Comparison of ENCODE assay signal across 17 cellular contexts in genomic region chr6:95230071-95230740, GRCh38.
"Had no signal": no experiment of that assay in that cellular context is flagged by ENCODE, and none has a peak within 500 bp of the region (broad histone marks: within the 10 kb centered on the region; RNA-seq: fewer than 3 reads in every experiment).

No MANE protein-coding gene starts in this region.

- H3K36me3 Mint-ChIP-seq: activated CD4-positive, alpha-beta memory T cell treated with anti-CD3 and anti-CD28 coated beads for 36 hours; activated naive CD4-positive, alpha-beta T cell treated with anti-CD3 and anti-CD28 coated beads, Interleukin-2, amount 10 ng/mL, durations not matched to agents 7 days and 5 days had no signal

- H3K27me3 ChIP-seq: ascending aorta, suprapubic skin had no signal

- DNase-seq: activated CD4-positive, alpha-beta memory T cell treated with anti-CD3 and anti-CD28 coated beads for 36 hours; activated CD4-positive, alpha-beta T cell treated with anti-CD3 and anti-CD28 coated beads for 36 hours; activated naive CD4-positive, alpha-beta T cell treated with anti-CD3 and anti-CD28 coated beads, Interleukin-2, amount 10 ng/mL, durations not matched to agents 7 days and 5 days; activated T-cell treated with anti-CD3 and anti-CD28 coated beads, Interleukin-2, amount 50 U/mL, for 24 hours; dermis blood vessel endothelial cell; effector memory CD8-positive, alpha-beta T cell; heart left ventricle; left colon; right cardiac atrium; small intestine; trophoblast cell had no signal

- H3K36me3 ChIP-seq: ascending aorta, heart left ventricle, prostate gland, suprapubic skin had no signal

- H3K9me3 ChIP-seq: ascending aorta, heart left ventricle, prostate gland, suprapubic skin had no signal

- H3K4me3 Mint-ChIP-seq: activated CD4-positive, alpha-beta memory T cell treated with anti-CD3 and anti-CD28 coated beads for 36 hours; activated CD4-positive, alpha-beta T cell treated with anti-CD3 and anti-CD28 coated beads for 36 hours; activated naive CD4-positive, alpha-beta T cell treated with anti-CD3 and anti-CD28 coated beads, Interleukin-2, amount 10 ng/mL, durations not matched to agents 7 days and 5 days; activated T-cell treated with anti-CD3 and anti-CD28 coated beads, Interleukin-2, amount 50 U/mL, for 24 hours; effector memory CD8-positive, alpha-beta T cell; neural crest cell; stimulated activated naive CD8-positive, alpha-beta T cell treated with anti-CD3 and anti-CD28 coated beads, Interleukin-15, Interleukin-2, amounts not matched to agents 100 ng/mL and 50 ng/mL, for 24 hours had no signal

- ATAC-seq: activated CD4-positive, alpha-beta T cell treated with anti-CD3 and anti-CD28 coated beads for 36 hours; effector memory CD8-positive, alpha-beta T cell; heart left ventricle; left colon; right cardiac atrium had no signal

- H3K4me3 ChIP-seq: ascending aorta, heart left ventricle, lung, prostate gland, suprapubic skin had no signal

- H3K27ac Mint-ChIP-seq: activated CD4-positive, alpha-beta memory T cell treated with anti-CD3 and anti-CD28 coated beads for 36 hours; activated CD4-positive, alpha-beta T cell treated with anti-CD3 and anti-CD28 coated beads for 36 hours; activated naive CD4-positive, alpha-beta T cell treated with anti-CD3 and anti-CD28 coated beads, Interleukin-2, amount 10 ng/mL, durations not matched to agents 7 days and 5 days; activated T-cell treated with anti-CD3 and anti-CD28 coated beads, Interleukin-2, amount 50 U/mL, for 24 hours; effector memory CD8-positive, alpha-beta T cell; stimulated activated naive CD8-positive, alpha-beta T cell treated with anti-CD3 and anti-CD28 coated beads, Interleukin-15, Interleukin-2, amounts not matched to agents 100 ng/mL and 50 ng/mL, for 24 hours had no signal

- H3K27ac ChIP-seq: ascending aorta, heart left ventricle, suprapubic skin had no signal

- H3K4me1 Mint-ChIP-seq: activated CD4-positive, alpha-beta T cell treated with anti-CD3 and anti-CD28 coated beads for 36 hours; activated naive CD4-positive, alpha-beta T cell treated with anti-CD3 and anti-CD28 coated beads, Interleukin-2, amount 10 ng/mL, durations not matched to agents 7 days and 5 days had no signal

- H3K27me3 Mint-ChIP-seq: activated CD4-positive, alpha-beta memory T cell treated with anti-CD3 and anti-CD28 coated beads for 36 hours; activated naive CD4-positive, alpha-beta T cell treated with anti-CD3 and anti-CD28 coated beads, Interleukin-2, amount 10 ng/mL, durations not matched to agents 7 days and 5 days; activated T-cell treated with anti-CD3 and anti-CD28 coated beads, Interleukin-2, amount 50 U/mL, for 24 hours; effector memory CD8-positive, alpha-beta T cell; stimulated activated naive CD8-positive, alpha-beta T cell treated with anti-CD3 and anti-CD28 coated beads, Interleukin-15, Interleukin-2, amounts not matched to agents 100 ng/mL and 50 ng/mL, for 24 hours had no signal

- H3K4me1 ChIP-seq: ascending aorta, heart left ventricle, prostate gland, suprapubic skin had no signal

- H3K9me3 Mint-ChIP-seq: activated CD4-positive, alpha-beta memory T cell treated with anti-CD3 and anti-CD28 coated beads for 36 hours; activated naive CD4-positive, alpha-beta T cell treated with anti-CD3 and anti-CD28 coated beads, Interleukin-2, amount 10 ng/mL, durations not matched to agents 7 days and 5 days; activated T-cell treated with anti-CD3 and anti-CD28 coated beads, Interleukin-2, amount 50 U/mL, for 24 hours; neural crest cell; stimulated activated naive CD8-positive, alpha-beta T cell treated with anti-CD3 and anti-CD28 coated beads, Interleukin-15, Interleukin-2, amounts not matched to agents 100 ng/mL and 50 ng/mL, for 24 hours had no signal
